Comparison of ENCODE assay signal across 26 cellular contexts in genomic region chr4:64503416-64503815, GRCh38.
"Had no signal": no experiment of that assay in that cellular context is flagged by ENCODE, and none has a peak within 500 bp of the region (broad histone marks: within the 10 kb centered on the region; RNA-seq: fewer than 3 reads in every experiment).

No MANE protein-coding gene starts in this region.

- H3K36me3 ChIP-seq: ascending aorta, breast epithelium, esophagus muscularis mucosa, gastroesophageal sphincter had no signal

- H3K27me3 ChIP-seq: ascending aorta, breast epithelium, esophagus muscularis mucosa, foreskin keratinocyte, gastroesophageal sphincter had no signal

- H3K9me3 ChIP-seq: ascending aorta, breast epithelium, esophagus muscularis mucosa, gastroesophageal sphincter had no signal

- DNase-seq: activated CD4-positive, alpha-beta memory T cell treated with anti-CD3 and anti-CD28 coated beads for 36 hours; activated CD4-positive, alpha-beta T cell treated with anti-CD3 and anti-CD28 coated beads for 36 hours; activated CD4-positive, alpha-beta T cell treated with anti-CD3 and anti-CD28 coated beads, Interleukin-2, amount 10 ng/mL, durations not matched to agents 24 days and 14 days; activated CD4-positive, CD25-positive, alpha-beta regulatory T cell; activated CD4-positive, CD25-positive, alpha-beta regulatory T cell treated with anti-CD3 and anti-CD28 coated beads, Interleukin-2, amount 50 U/mL, for 72 hours; activated CD8-positive, alpha-beta memory T cell treated with anti-CD3 and anti-CD28 coated beads, Interleukin-2, amount 10 ng/mL, durations not matched to agents 7 days and 5 days; activated CD8-positive, alpha-beta memory T cell treated with anti-CD3 and anti-CD28 coated beads, Interleukin-2, amount 50 U/mL, for 4 hours; activated CD8-positive, alpha-beta T cell treated with anti-CD3 and anti-CD28 coated beads, Interleukin-2, amount 10 ng/mL, durations not matched to agents 7 days and 5 days; activated effector memory CD4-positive, alpha-beta T cell treated with anti-CD3 and anti-CD28 coated beads, Interleukin-2, amount 50 U/mL, for 16 hours; activated naive CD4-positive, alpha-beta T cell treated with anti-CD3 and anti-CD28 coated beads for 36 hours; activated naive CD8-positive, alpha-beta T cell treated with anti-CD3 and anti-CD28 coated beads for 36 hours; activated naive CD8-positive, alpha-beta T cell treated with anti-CD3 and anti-CD28 coated beads, Interleukin-2, amount 50 U/mL, for 24 hours; activated T-cell treated with anti-CD3 and anti-CD28 coated beads, Interleukin-2, amount 50 U/mL, for 1 hour; activated T-cell treated with anti-CD3 and anti-CD28 coated beads, Interleukin-2, amount 50 U/mL, for 48 hours; caudate nucleus; cortex of kidney; dermis blood vessel endothelial cell; effector CD4-positive, alpha-beta T cell; effector memory CD8-positive, alpha-beta T cell; erythroblast; foreskin keratinocyte; T-helper 2 cell had no signal

- H3K4me1 ChIP-seq: ascending aorta, breast epithelium, esophagus muscularis mucosa, foreskin keratinocyte, gastroesophageal sphincter had no signal

- H3K27ac ChIP-seq: ascending aorta, breast epithelium, esophagus muscularis mucosa, foreskin keratinocyte, gastroesophageal sphincter had no signal

- ATAC-seq: activated CD4-positive, alpha-beta T cell treated with anti-CD3 and anti-CD28 coated beads for 36 hours; activated CD8-positive, alpha-beta memory T cell treated with anti-CD3 and anti-CD28 coated beads, Interleukin-2, amount 10 ng/mL, durations not matched to agents 7 days and 5 days; activated CD8-positive, alpha-beta T cell treated with anti-CD3 and anti-CD28 coated beads, Interleukin-2, amount 10 ng/mL, durations not matched to agents 7 days and 5 days; activated naive CD8-positive, alpha-beta T cell treated with anti-CD3 and anti-CD28 coated beads, Interleukin-2, amount 50 U/mL, for 24 hours; effector memory CD8-positive, alpha-beta T cell; foreskin keratinocyte; gastroesophageal sphincter had no signal

- H3K4me3 ChIP-seq: ascending aorta, breast epithelium, esophagus muscularis mucosa, gastroesophageal sphincter had no signal
